In genomic region chr9:126293522-126293889, GRCh38 we compare ENCODE assay signal across 1 cellular context.
TF ChIP-seq lines count a peak whose summit lies in the region.

No MANE protein-coding gene starts in this region.

TF ChIP-seq in HepG2, 621 proteins besides CTCF, POLR2A, EP300 and RAD21 (continued from another document):
- no peak for TF ChIP-seq ATAD3A (CRISPR knock-in tag; IDR thresholded peaks at IDR 0.05)
- TF ChIP-seq, protein P1, sequence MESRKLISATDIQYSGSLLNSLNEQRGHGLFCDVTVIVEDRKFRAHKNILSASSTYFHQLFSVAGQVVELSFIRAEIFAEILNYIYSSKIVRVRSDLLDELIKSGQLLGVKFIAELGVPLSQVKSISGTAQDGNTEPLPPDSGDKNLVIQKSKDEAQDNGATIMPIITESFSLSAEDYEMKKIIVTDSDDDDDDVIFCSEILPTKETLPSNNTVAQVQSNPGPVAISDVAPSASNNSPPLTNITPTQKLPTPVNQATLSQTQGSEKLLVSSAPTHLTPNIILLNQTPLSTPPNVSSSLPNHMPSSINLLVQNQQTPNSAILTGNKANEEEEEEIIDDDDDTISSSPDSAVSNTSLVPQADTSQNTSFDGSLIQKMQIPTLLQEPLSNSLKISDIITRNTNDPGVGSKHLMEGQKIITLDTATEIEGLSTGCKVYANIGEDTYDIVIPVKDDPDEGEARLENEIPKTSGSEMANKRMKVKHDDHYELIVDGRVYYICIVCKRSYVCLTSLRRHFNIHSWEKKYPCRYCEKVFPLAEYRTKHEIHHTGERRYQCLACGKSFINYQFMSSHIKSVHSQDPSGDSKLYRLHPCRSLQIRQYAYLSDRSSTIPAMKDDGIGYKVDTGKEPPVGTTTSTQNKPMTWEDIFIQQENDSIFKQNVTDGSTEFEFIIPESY (CRISPR knock-in tag; IDR thresholded peaks at IDR 0.05): peak; percentile 62; the same call in 1 of the 2 replicates
- no peak for TF ChIP-seq ZNF75D (CRISPR knock-in tag; IDR thresholded peaks at IDR 0.05; ENCODE audit: borderline replicate concordance)
- TF ChIP-seq MAFG (CRISPR knock-in tag; IDR thresholded peaks at IDR 0.05): no peak
- no peak for TF ChIP-seq ZNF782 (CRISPR knock-in tag; IDR thresholded peaks at IDR 0.05; ENCODE audit: borderline replicate concordance)
- TF ChIP-seq RXRB (CRISPR knock-in tag; IDR thresholded peaks at IDR 0.05; ENCODE audit: borderline replicate concordance): no peak
- TF ChIP-seq RORA (CRISPR knock-in tag; IDR thresholded peaks at IDR 0.05): no peak
- TF ChIP-seq ZNF431 (CRISPR knock-in tag; IDR thresholded peaks at IDR 0.05; ENCODE audit: borderline replicate concordance, low read depth): no peak
- no peak for TF ChIP-seq SAP130 (CRISPR knock-in tag; IDR thresholded peaks at IDR 0.05; ENCODE audit: low read depth)
- no peak for TF ChIP-seq FOXC1 (CRISPR knock-in tag; IDR thresholded peaks at IDR 0.05; ENCODE audit: borderline replicate concordance)
- TF ChIP-seq ZNF670 (CRISPR knock-in tag; IDR thresholded peaks at IDR 0.05; ENCODE audit: borderline replicate concordance): no peak
- TF ChIP-seq ADNP (CRISPR knock-in tag; IDR thresholded peaks at IDR 0.05): no peak
- no peak for TF ChIP-seq NR2F1 (CRISPR knock-in tag; IDR thresholded peaks at IDR 0.05)
- TF ChIP-seq ZNF530 (CRISPR knock-in tag; IDR thresholded peaks at IDR 0.05; ENCODE audit: low read depth): no peak
- TF ChIP-seq ZZZ3 (CRISPR knock-in tag; IDR thresholded peaks at IDR 0.05; ENCODE audit: borderline replicate concordance): no peak
- no peak for TF ChIP-seq CBFB (CRISPR knock-in tag; IDR thresholded peaks at IDR 0.05)
- TF ChIP-seq NRL (CRISPR knock-in tag; IDR thresholded peaks at IDR 0.05; ENCODE audit: borderline replicate concordance): no peak
- TF ChIP-seq ZNF558 (CRISPR knock-in tag; IDR thresholded peaks at IDR 0.05; ENCODE audit: borderline replicate concordance): no peak
- no peak for TF ChIP-seq MAFK (conservative IDR thresholded peaks at IDR 0.05 in 1 of 2, IDR thresholded peaks at IDR 0.05 in 1 of 2; ENCODE audit: low read length in 2 of 2)
- TF ChIP-seq ZSCAN12 (CRISPR knock-in tag; IDR thresholded peaks at IDR 0.05): no peak
- TF ChIP-seq HOXA3 (CRISPR knock-in tag; IDR thresholded peaks at IDR 0.05): 0 out of 2 replicates have a peak, but pooled peaks have one; percentile 10
- TF ChIP-seq, protein P2, sequence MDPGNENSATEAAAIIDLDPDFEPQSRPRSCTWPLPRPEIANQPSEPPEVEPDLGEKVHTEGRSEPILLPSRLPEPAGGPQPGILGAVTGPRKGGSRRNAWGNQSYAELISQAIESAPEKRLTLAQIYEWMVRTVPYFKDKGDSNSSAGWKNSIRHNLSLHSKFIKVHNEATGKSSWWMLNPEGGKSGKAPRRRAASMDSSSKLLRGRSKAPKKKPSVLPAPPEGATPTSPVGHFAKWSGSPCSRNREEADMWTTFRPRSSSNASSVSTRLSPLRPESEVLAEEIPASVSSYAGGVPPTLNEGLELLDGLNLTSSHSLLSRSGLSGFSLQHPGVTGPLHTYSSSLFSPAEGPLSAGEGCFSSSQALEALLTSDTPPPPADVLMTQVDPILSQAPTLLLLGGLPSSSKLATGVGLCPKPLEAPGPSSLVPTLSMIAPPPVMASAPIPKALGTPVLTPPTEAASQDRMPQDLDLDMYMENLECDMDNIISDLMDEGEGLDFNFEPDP (CRISPR knock-in tag; conservative IDR thresholded peaks at IDR 0.05): no peak
- TF ChIP-seq ZNF776 (CRISPR knock-in tag; IDR thresholded peaks at IDR 0.05): no peak
- no peak for TF ChIP-seq ZNF557 (CRISPR knock-in tag; IDR thresholded peaks at IDR 0.05)
- TF ChIP-seq SP2 (CRISPR knock-in tag; IDR thresholded peaks at IDR 0.05): no peak
- TF ChIP-seq ZNF326 (CRISPR knock-in tag; IDR thresholded peaks at IDR 0.05; ENCODE audit: borderline replicate concordance): no peak
- TF ChIP-seq ZSCAN5A (CRISPR knock-in tag; IDR thresholded peaks at IDR 0.05; ENCODE audit: borderline replicate concordance): no peak
- TF ChIP-seq NKX3-1 (CRISPR knock-in tag; IDR thresholded peaks at IDR 0.05): no peak
- 0 out of 2 replicates have a peak, but pooled peaks have one; percentile 2 for TF ChIP-seq HNRNPL (IDR thresholded peaks at IDR 0.05; ENCODE audit: low read depth, low read length)
- no peak for TF ChIP-seq ZBTB7A (CRISPR knock-in tag; IDR thresholded peaks at IDR 0.05)
- no peak for TF ChIP-seq ZBTB49 (CRISPR knock-in tag; IDR thresholded peaks at IDR 0.05; ENCODE audit: borderline replicate concordance)
- TF ChIP-seq GABPB1 (CRISPR knock-in tag; IDR thresholded peaks at IDR 0.05): peak; percentile 18; the same call in 1 of the 2 replicates
- TF ChIP-seq SNAPC4 (CRISPR knock-in tag; IDR thresholded peaks at IDR 0.05): no peak
- TF ChIP-seq ZNF460 (CRISPR knock-in tag; IDR thresholded peaks at IDR 0.05; ENCODE audit: borderline replicate concordance): no peak
- TF ChIP-seq ARID3A (IDR thresholded peaks at IDR 0.05; ENCODE audit: low read depth, low read length): no peak
- peak; percentile 13; the same call in 1 of the 2 replicates for TF ChIP-seq SMAD1 (CRISPR knock-in tag; IDR thresholded peaks at IDR 0.05; ENCODE audit: borderline replicate concordance, low read depth)
- TF ChIP-seq ZNF562 (CRISPR knock-in tag; IDR thresholded peaks at IDR 0.05; ENCODE audit: borderline replicate concordance): no peak
- TF ChIP-seq SATB2 (CRISPR knock-in tag; IDR thresholded peaks at IDR 0.05): no peak
- TF ChIP-seq PATZ1 (CRISPR knock-in tag; IDR thresholded peaks at IDR 0.05): 0 out of 2 replicates have a peak, but pooled peaks have one; percentile 21
TF ChIP-seq in HepG2: peak in this region for 8.
